ENCODE assay signal across 15 cellular contexts in genomic region chr11:15972838-15973237, GRCh38.
DNase-seq lines count a peak whose midpoint lies in the region; ATAC-seq and TF ChIP-seq lines count a peak whose summit lies in the region.
"Had no signal": no experiment of that assay in that cellular context is flagged by ENCODE, and none has a peak within 500 bp of the region (broad histone marks: within the 10 kb centered on the region; RNA-seq: fewer than 3 reads in every experiment).

No MANE protein-coding gene starts in this region.

- TF ChIP-seq CTCF in foreskin keratinocyte (conservative IDR thresholded peaks at IDR 0.05) (no peak), endothelial cell (IDR thresholded peaks at IDR 0.05; ENCODE audit: unreplicated experiment) (no peak), lower leg skin (IDR thresholded peaks at IDR 0.05) (no peak)

- no peak for TF ChIP-seq POLR2A in lower leg skin (IDR thresholded peaks at IDR 0.05)

- peak; percentile 54 for DNase-seq in COLO668 (lab: John Stamatoyannopoulos, UW; ENCODE audit: unreplicated experiment)
- DNase-seq in DMS53 treated with DMSO at 0.1 percent for 48 hours (lab: John Stamatoyannopoulos, UW; ENCODE audit: unreplicated experiment) = peak; percentile 35
- peak; percentile 64 for DNase-seq in NCI-H69 (lab: John Stamatoyannopoulos, UW)
- peak; percentile 33 for DNase-seq in left kidney (ENCODE audit: low read depth, low spot score)
- no peak for DNase-seq in foreskin keratinocyte
- DNase-seq in endothelial cell (ENCODE audit: low spot score) = no peak
- no peak for DNase-seq in lower leg skin (ENCODE audit: low spot score in 2 of 2)
- DNase-seq: BE2C; CD4-positive, alpha-beta memory T cell; NCI-H1048; NCI-H187; NCI-H2171 treated with DMSO at 0.1 percent for 48 hours had no signal

- H3K27ac Mint-ChIP-seq in endothelial cell (ENCODE audit: unreplicated experiment) = no peak overlapping the region

- no peaks in the 10 kb centered on the region for H3K27me3 ChIP-seq in foreskin keratinocyte
- H3K27me3 ChIP-seq: BE2C had no signal

- H3K27me3 Mint-ChIP-seq in endothelial cell (ENCODE audit: unreplicated experiment) = no peaks in the 10 kb centered on the region
- H3K27me3 Mint-ChIP-seq: CD4-positive, alpha-beta memory T cell had no signal

- intact Hi-C loops in lower leg skin (cut with DNase I; ENCODE audit: low total_unique reads) = no loop called here

- WGBS in lower leg skin, 2 donors = 89 to 91% methylated on average over 5 of the region's 5 CpGs

- peaks cover 6% of the 10 kb centered on the region for H3K4me1 Mint-ChIP-seq in endothelial cell (ENCODE audit: unreplicated experiment)

- H3K4me3 Mint-ChIP-seq in endothelial cell (ENCODE audit: unreplicated experiment) = no peak overlapping the region
- H3K4me3 Mint-ChIP-seq: CD4-positive, alpha-beta memory T cell had no signal

- H3K27ac ChIP-seq in foreskin keratinocyte = no peak overlapping the region

- peaks cover 27% of the 10 kb centered on the region for H3K4me1 ChIP-seq in foreskin keratinocyte
- H3K4me1 ChIP-seq: BE2C had no signal

- H3K36me3 Mint-ChIP-seq in endothelial cell (ENCODE audit: low read depth, unreplicated experiment) = no peaks in the 10 kb centered on the region
- H3K36me3 Mint-ChIP-seq: CD4-positive, alpha-beta memory T cell had no signal

- H3K4me3 ChIP-seq in lower leg skin (ENCODE audit: low read depth, poor library complexity, severe bottlenecking) = no peak overlapping the region

- H3K9me3 Mint-ChIP-seq in endothelial cell (ENCODE audit: unreplicated experiment) = no peaks in the 10 kb centered on the region

- ATAC-seq in foreskin keratinocyte = no peak
- ATAC-seq: Panc1, Right ventricle myocardium inferior, SK-N-SH treated with all-trans-retinoic acid at 6 μM for 48 hours had no signal

Comparison
In these comparisons a context has a peak if more than half of its experiments do, and no peak if none do; other contexts are left out.
1. DNase-seq: peak in COLO668 (single experiment), DMS53 treated with DMSO at 0.1 percent for 48 hours (single experiment), NCI-H69 (single experiment) and left kidney (single experiment); none in foreskin keratinocyte (0 of 2), endothelial cell (single experiment) and lower leg skin (0 of 2).